Comparison of ENCODE assay signal across 8 cellular contexts in the genomic region with DNA sequence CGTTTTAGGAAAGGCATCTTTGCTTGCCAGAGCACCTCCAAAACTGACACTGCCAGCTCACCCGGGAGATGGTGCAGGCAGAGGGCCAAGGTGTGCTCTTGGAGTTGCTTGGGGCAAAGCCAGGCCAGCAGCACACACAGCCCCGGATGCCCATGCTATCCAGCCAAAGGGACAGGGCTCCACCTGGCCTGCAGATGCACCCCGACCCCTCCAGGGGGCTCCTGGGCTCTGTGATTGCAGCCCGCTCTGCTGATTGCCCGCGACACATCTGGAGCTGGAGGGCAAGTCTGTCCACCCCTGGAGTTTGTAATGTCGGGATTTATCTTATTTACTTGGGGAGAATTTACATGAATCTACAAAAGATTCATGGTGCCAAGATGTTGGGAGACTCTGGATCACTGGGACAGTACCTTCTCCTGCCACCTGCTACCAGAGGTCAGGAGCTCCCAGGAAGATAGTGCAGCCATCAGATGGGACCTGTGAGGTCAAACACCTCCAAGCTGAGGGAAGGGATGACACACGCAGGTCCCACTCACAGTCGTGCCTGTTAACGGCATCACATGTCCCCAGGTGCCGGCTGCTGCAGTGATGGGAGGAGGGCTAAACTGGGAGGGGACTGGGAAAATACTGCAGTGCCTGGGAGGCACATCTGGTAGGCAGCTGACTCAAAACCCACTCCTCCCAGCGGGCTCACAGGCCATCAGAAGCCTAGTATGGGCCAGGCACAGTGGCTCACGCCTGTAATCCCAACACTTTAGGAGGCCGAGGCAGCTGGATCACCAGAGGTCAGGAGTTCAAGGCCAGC. TPM values are rescaled to one million over a fixed set of nuclear protein-coding genes. Genes with fewer than 3 reads are reported as not detected.
A peak's percentile ranks its signal among the peaks of the same experiment; 100 is the strongest.
DNase-seq lines count a peak whose midpoint lies in the region; ATAC-seq and TF ChIP-seq lines count a peak whose summit lies in the region.

No MANE protein-coding gene starts in this region.

- no peak overlapping the region for H3K9ac ChIP-seq in GM23248
- H3K9ac ChIP-seq in mesendoderm (ENCODE audit: low read length): no peak overlapping the region

- H2BK15ac ChIP-seq in mesendoderm (replicated peaks; ENCODE audit: low read depth): no peak overlapping the region

- H2AFZ ChIP-seq in GM23248: no peak overlapping the region

- H4K5ac ChIP-seq in mesendoderm (ENCODE audit: low read length): no peak overlapping the region

- H3K4me1 Mint-ChIP-seq in chondrocyte (ENCODE audit: low read depth): peaks cover 12% of the 10 kb centered on the region

- 54 to 55% methylated on average over 15 of the region's 15 CpGs for WGBS in GM23248 (ENCODE audit: low coverage in 1 of 2, low lambda C conversion rate in 2 of 2, missing lambda C conversion rate in 2 of 2), 2 experiments
- no CpG with 5 or more reads among the region's 15 CpGs for WGBS in mesendoderm (ENCODE audit: extremely low coverage, insufficient coverage, low lambda C conversion rate)

- no peaks in the 10 kb centered on the region for H3F3A ChIP-seq in GM23248 (ENCODE audit: insufficient read depth)

- peak overlapping the region; percentile 34 for H3K56ac ChIP-seq in mesendoderm (ENCODE audit: low read length)

- no peaks in the 10 kb centered on the region for H3K79me2 ChIP-seq in GM23248 (ENCODE audit: insufficient read depth)
- H3K79me2 ChIP-seq in mesendoderm (ENCODE audit: control insufficient read depth, insufficient read depth, low read length): no peaks in the 10 kb centered on the region

- peak; percentile 89 for ATAC-seq in SK-N-SH treated with all-trans-retinoic acid at 6 μM for 48 hours

- H3K23ac ChIP-seq in mesendoderm (ENCODE audit: low read length): no peak overlapping the region

- H3K9me2 ChIP-seq in GM23248 (ENCODE audit: insufficient read depth): no peaks in the 10 kb centered on the region

- TF ChIP-seq CTCF in chondrocyte (IDR thresholded peaks at IDR 0.05): peak; percentile 79

- no peaks in the 10 kb centered on the region for H3K79me1 ChIP-seq in mesendoderm (ENCODE audit: low read length)

- H4K8ac ChIP-seq in mesendoderm (ENCODE audit: low read depth, low read length): no peak overlapping the region

- no peak overlapping the region for H3K4me3 ChIP-seq in GM23248
- no peak overlapping the region for H3K4me3 ChIP-seq in mesendoderm (ENCODE audit: low read length)

- H3K4me2 ChIP-seq in GM23248 (ENCODE audit: unreplicated experiment) (no peak overlapping the region), mesendoderm (ENCODE audit: low read length) (no peak overlapping the region)

- no peak overlapping the region for H3K27ac Mint-ChIP-seq in chondrocyte (ENCODE audit: unreplicated experiment)

- H3K27me3 Mint-ChIP-seq in chondrocyte (ENCODE audit: low read depth): no peaks in the 10 kb centered on the region

- in situ Hi-C loops in GM23248 (cut with MboI): no loop called here

- no peaks in the 10 kb centered on the region for H4K20me1 ChIP-seq in GM23248 (ENCODE audit: insufficient read depth)

- H3K4ac ChIP-seq in mesendoderm (ENCODE audit: low read depth, low read length): no peak overlapping the region

- no peaks in the 10 kb centered on the region for H3K4me1 ChIP-seq in GM23248 (ENCODE audit: insufficient read depth)
- peaks cover 8% of the 10 kb centered on the region for H3K4me1 ChIP-seq in mesendoderm (ENCODE audit: control insufficient read depth, low read depth, low read length)

- H3K36me3 ChIP-seq in GM23248 (ENCODE audit: low read depth) (no peaks in the 10 kb centered on the region), mesendoderm (ENCODE audit: control insufficient read depth, insufficient read depth, low read length) (no peaks in the 10 kb centered on the region)

- H3K27ac ChIP-seq in GM23248: no peak overlapping the region
- H3K27ac ChIP-seq in mesendoderm (ENCODE audit: low read depth, low read length): no peak overlapping the region

- no peak overlapping the region for H2AK5ac ChIP-seq in mesendoderm (ENCODE audit: low read length)

- H3K27me3 ChIP-seq in GM23248 (replicated peaks; ENCODE audit: insufficient read depth) (no peaks in the 10 kb centered on the region), mesendoderm (ENCODE audit: insufficient read depth, low read length, poor library complexity) (no peaks in the 10 kb centered on the region)

- H2BK120ac ChIP-seq in mesendoderm (ENCODE audit: low read depth, low read length): no peak overlapping the region

- no peaks in the 10 kb centered on the region for H3K9me3 ChIP-seq in GM23248 (ENCODE audit: low read depth)

- H3K36me3 Mint-ChIP-seq in chondrocyte (ENCODE audit: low read depth): no peaks in the 10 kb centered on the region

- no peak overlapping the region for H3K4me3 Mint-ChIP-seq in chondrocyte (ENCODE audit: unreplicated experiment)

- DNase-seq in AG08396 (ENCODE audit: low spot score) (peak; percentile 68), GM23248 (peak; percentile 45), chondrocyte (ENCODE audit: low spot score) (peak; percentile 64), mesendoderm (peak; percentile 79), CD1c-positive myeloid dendritic cell (ENCODE audit: extremely low spot score) (no peak), SIG-M5 (lab: John Stamatoyannopoulos, UW) (no peak), NCI-H1694 treated with DMSO at 0.1 percent for 48 hours (lab: John Stamatoyannopoulos, UW) (no peak)

- no peaks in the 10 kb centered on the region for H3K9me3 Mint-ChIP-seq in chondrocyte (ENCODE audit: low read depth)

- no peak overlapping the region for H3K18ac ChIP-seq in mesendoderm (ENCODE audit: low read length)

- no peak overlapping the region for H2BK5ac ChIP-seq in mesendoderm (ENCODE audit: low read length)

TF ChIP-seq in SK-N-SH treated with all-trans-retinoic acid at 6 μM for 48 hours, 23 proteins besides CTCF, POLR2A, EP300 and RAD21:
- no peak for TF ChIP-seq ZFP30 (CRISPR knock-in tag; IDR thresholded peaks at IDR 0.05)
- no peak for TF ChIP-seq ESRRG (CRISPR knock-in tag; IDR thresholded peaks at IDR 0.05)
- no peak for TF ChIP-seq ZFP3 (CRISPR knock-in tag; IDR thresholded peaks at IDR 0.05)

RNA-seq across cellular contexts. Expression of gene CBX7, which starts 17.2 kb away (rescaled TPM):
- 3.8 and 10.4 TPM in 2 replicates for total RNA-seq in GM23248 (2014; rRNA removed; shearing (Covaris generic))
- 2.5 and 2.9 TPM in 2 replicates for polyA plus RNA-seq in GM23248 (2016; fragmentation: Nextera tagmentation; extraction: Ambion mirVana)
- 3.6 to 6.9 TPM (median 4.7 TPM) in 3 replicates for total RNA-seq in chondrocyte
- 1.5 TPM for polyA plus RNA-seq in mesendoderm (2013, experiment 1 of 2)
- polyA plus RNA-seq in mesendoderm (2013, experiment 2 of 2): 1.3 TPM

RNA-seq across cellular contexts. Expression of gene APOBEC3H, which starts 38.2 kb away (rescaled TPM):
- not detected in 2 replicates for total RNA-seq in GM23248 (2014; rRNA removed; shearing (Covaris generic))
- not detected in 2 replicates for polyA plus RNA-seq in GM23248 (2016; fragmentation: Nextera tagmentation; extraction: Ambion mirVana)
- not detected in 3 replicates for total RNA-seq in chondrocyte
- 0.14 TPM for polyA plus RNA-seq in mesendoderm (2013, experiment 1 of 2)
- 0.14 TPM for polyA plus RNA-seq in mesendoderm (2013, experiment 2 of 2)

RNA-seq across cellular contexts. Expression of gene APOBEC3G, which starts 58.2 kb away (rescaled TPM):
- total RNA-seq in GM23248 (2014; rRNA removed; shearing (Covaris generic)): 5.1 and 7.5 TPM in 2 replicates
- polyA plus RNA-seq in GM23248 (2016; fragmentation: Nextera tagmentation; extraction: Ambion mirVana): 5.2 and 5.4 TPM in 2 replicates
- total RNA-seq in chondrocyte: 0.56 to 0.94 TPM (median 0.87 TPM) in 3 replicates
- polyA plus RNA-seq in mesendoderm (2013, experiment 1 of 2): 3.1 TPM
- polyA plus RNA-seq in mesendoderm (2013, experiment 2 of 2): 2.7 TPM

Comparison
In these comparisons a context has a peak if more than half of its experiments do, and no peak if none do; other contexts are left out.
1. DNase-seq: peak in AG08396 (single experiment), GM23248 (single experiment), chondrocyte (single experiment) and mesendoderm (single experiment); none in CD1c-positive myeloid dendritic cell (single experiment), SIG-M5 (single experiment) and NCI-H1694 treated with DMSO at 0.1 percent for 48 hours (single experiment).